ENCODE assay signal across 29 cellular contexts in genomic region chr1:167200272-167200671, GRCh38.
"Had no signal": no experiment of that assay in that cellular context is flagged by ENCODE, and none has a peak within 500 bp of the region (broad histone marks: within the 10 kb centered on the region; RNA-seq: fewer than 3 reads in every experiment).

No MANE protein-coding gene starts in this region.

- H3K4me3 ChIP-seq: MG63, Peyer's patch, SJSA1 had no signal

- ATAC-seq: PC-3 had no signal

- H3K9me3 ChIP-seq: MG63, Peyer's patch, SJSA1, SK-N-SH had no signal

- H3K36me3 ChIP-seq: MG63, Peyer's patch, SJSA1 had no signal

- H3K27me3 ChIP-seq: MG63, Peyer's patch, SJSA1 had no signal

- H3K4me1 ChIP-seq: Peyer's patch had no signal

- H3K9ac ChIP-seq: SK-N-SH had no signal

- H3K4me2 ChIP-seq: SK-N-SH had no signal

- DNase-seq: Kasumi-1, MG63, NCI-H1048, NCI-H1092 treated with DMSO at 0.1 percent for 48 hours, NCI-H1105 treated with DMSO at 0.1 percent for 48 hours, NCI-H1436, NCI-H146, NCI-H1694, NCI-H187, NCI-H1930, NCI-H2029 treated with DMSO at 0.1 percent for 48 hours, NCI-H2081 treated with DMSO at 0.1 percent for 48 hours, NCI-H2107, NCI-H2171, NCI-H226, NCI-H446 treated with DMSO at 0.1 percent for 48 hours, NCI-H510A, NCI-H524, NCI-H774, OCI-M1, Peyer's patch, Right ventricle myocardium superior, RPMI8226, SHP77 treated with DMSO at 0.1 percent for 48 hours, SK-N-SH, SW 1271, T-helper 1 cell had no signal

- H3K27ac ChIP-seq: Peyer's patch, SJSA1 had no signal
